ENCODE assay signal across 8 cellular contexts in the genomic region with DNA sequence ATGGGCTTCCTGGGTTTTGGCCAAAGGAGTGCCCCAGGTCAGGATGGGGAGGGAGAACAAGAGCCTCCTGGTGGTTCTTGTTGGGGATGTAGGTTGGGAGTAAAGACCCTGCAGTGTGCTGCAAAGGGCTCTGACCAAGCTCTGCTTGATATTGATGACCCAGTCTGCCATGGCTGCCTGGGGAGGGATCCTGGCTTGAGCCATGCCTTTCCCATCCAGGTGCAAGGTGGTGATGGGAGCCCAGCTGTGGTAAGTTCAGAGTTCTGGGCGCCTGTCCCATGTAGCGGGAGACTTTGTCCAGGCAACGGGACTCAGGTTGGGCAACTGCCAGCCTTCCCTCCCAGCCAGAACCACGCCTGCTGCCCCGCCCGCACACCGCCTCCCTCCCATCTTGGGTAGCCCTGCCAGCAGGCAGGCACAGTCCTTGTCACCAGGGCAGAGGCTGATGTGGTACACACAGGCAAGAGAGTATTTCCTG. TPM values are rescaled to one million over a fixed set of nuclear protein-coding genes. Genes with fewer than 3 reads are reported as not detected.
A peak's percentile ranks its signal among the peaks of the same experiment; 100 is the strongest.
DNase-seq lines count a peak whose midpoint lies in the region; FAIRE-seq and TF ChIP-seq lines count a peak whose summit lies in the region.

No MANE protein-coding gene starts in this region.

- POLR2A ChIA-PET in endothelial cell of umbilical vein (lab: Charles Lee) = no interaction called here

- no TSS peak for BruUV-seq in endothelial cell of umbilical vein (replicated peaks; lab: Mats Ljungman, UMichigan)

- no peak for DNase-seq in GM12865 (ENCODE audit: low read depth)
- no peak for DNase-seq in SJSA1 (ENCODE audit: low read depth in 1 of 2, low spot score in 2 of 2)
- DNase-seq in endothelial cell of umbilical vein (ENCODE audit: low read depth, low spot score) = peak; percentile 33
- DNase-seq in NCI-H774 (lab: John Stamatoyannopoulos, UW) = no peak
- DNase-seq in NCI-H2029 treated with DMSO at 0.1 percent for 48 hours (lab: John Stamatoyannopoulos, UW) = no peak
- no peak for DNase-seq in HK-2 (ENCODE audit: unreplicated experiment)
- no peak for DNase-seq in activated CD8-positive, alpha-beta memory T cell treated with anti-CD3 and anti-CD28 coated beads, Interleukin-2, amount 50 U/mL, for 48 hours

- H3K9me3 ChIP-seq in SJSA1 (replicated peaks) (no peaks in the 10 kb centered on the region), endothelial cell of umbilical vein (replicated peaks; ENCODE audit: control insufficient read depth, insufficient read depth, low read length) (no peaks in the 10 kb centered on the region), muscle layer of duodenum (ENCODE audit: control insufficient read depth in 1 of 2, low read length in 2 of 2) (no peaks in the 10 kb centered on the region)

- TF ChIP-seq CTCF in GM12865 (IDR thresholded peaks at IDR 0.05; ENCODE audit: insufficient read depth, low read depth, low read length, missing control alignments) (no peak), endothelial cell of umbilical vein (IDR thresholded peaks at IDR 0.05; ENCODE audit: extremely low read depth in 1 of 2, insufficient read depth in 1 of 2, low read depth in 1 of 2, low read length in 2 of 2) (peak in 1 of 2 donors; percentile 6)

- TF ChIP-seq POLR2A in endothelial cell of umbilical vein (IDR thresholded peaks at IDR 0.05; ENCODE audit: low read depth, low read length) = no peak

- CTCF ChIA-PET in endothelial cell of umbilical vein (lab: Charles Lee) = interaction anchor here (0.9 to 2.4 kb wide), 4 partner anchors 8 to 44 kb away, joined by 4 to 17 read pairs (median 6); no protein-coding TSS in a partner anchor

- no peak overlapping the region for H2AFZ ChIP-seq in endothelial cell of umbilical vein (ENCODE audit: low read depth, low read length)

- dilution Hi-C loops in endothelial cell of umbilical vein (cut with MboI; ENCODE audit: extremely low pct_ligation_motif_present, low sequenced_read_pairs) = no loop called here

- H3K9ac ChIP-seq in endothelial cell of umbilical vein (replicated peaks; ENCODE audit: extremely low read depth, insufficient read depth, low read length) = peak overlapping the region; percentile 64

- H3K4me2 ChIP-seq in endothelial cell of umbilical vein (ENCODE audit: insufficient read depth, low read length) = peak overlapping the region; percentile 93

- FAIRE-seq in endothelial cell of umbilical vein (lab: Jason Lieb, UNC) = peak; percentile 58

- H4K20me1 ChIP-seq in endothelial cell of umbilical vein (replicated peaks; ENCODE audit: control insufficient read depth, extremely low read depth, insufficient read depth, low read length) = no peaks in the 10 kb centered on the region

- H3K9me1 ChIP-seq in endothelial cell of umbilical vein (replicated peaks; ENCODE audit: control insufficient read depth, extremely low read depth, insufficient read depth, low read length) = no peaks in the 10 kb centered on the region

- H3K36me3 ChIP-seq in SJSA1 (peaks cover 56% of the 10 kb centered on the region), endothelial cell of umbilical vein (ENCODE audit: control insufficient read depth in 2 of 2, extremely low read depth in 1 of 2, insufficient read depth in 2 of 2, low read length in 2 of 2) (peaks cover 2 to 10% of the 10 kb centered on the region in 2 experiments), muscle layer of duodenum (ENCODE audit: control insufficient read depth in 1 of 2, insufficient read depth in 2 of 2, low read length in 2 of 2) (peaks cover 0 to 4% of the 10 kb centered on the region in 2 donors)

- intact Hi-C loops in endothelial cell of umbilical vein (cut with micrococcal nuclease) = loop anchor here (1.0 to 5.0 kb wide), 4 partner anchors 8 to 81 kb away; a partner anchor contains a TSS

- H3K4me1 ChIP-seq in SJSA1 (replicated peaks) (peaks cover 43% of the 10 kb centered on the region), endothelial cell of umbilical vein (ENCODE audit: control insufficient read depth, extremely low read depth, insufficient read depth, low read length) (peaks cover 53% of the 10 kb centered on the region), muscle layer of duodenum (ENCODE audit: control insufficient read depth in 1 of 2, insufficient read depth in 2 of 2, low read length in 2 of 2) (peaks cover 32 to 58% of the 10 kb centered on the region in 2 donors)

- H3K27ac ChIP-seq in SJSA1 (peak overlapping the region; percentile 27), endothelial cell of umbilical vein (ENCODE audit: insufficient read depth, low read depth, low read length) (peak overlapping the region; percentile 60), muscle layer of duodenum (ENCODE audit: low read length) (peak overlapping the region; percentile 75)

- H3K4me3 ChIP-seq in GM12865 (ENCODE audit: low read depth, low read length) (peak overlapping the region; percentile 81), SJSA1 (peak overlapping the region; percentile 77), endothelial cell of umbilical vein (replicated peaks in 1 of 3; ENCODE audit: insufficient read depth in 1 of 3, low read depth in 1 of 3, low read length in 3 of 3) (peak overlapping the region; percentile 29 to 88 (median 80)), muscle layer of duodenum (ENCODE audit: low read depth in 1 of 2, low read length in 2 of 2) (peak overlapping the region; percentile 78 to 96)

- no peaks in the 10 kb centered on the region for H3K27me3 ChIP-seq in SJSA1 (replicated peaks)
- H3K27me3 ChIP-seq in endothelial cell of umbilical vein (ENCODE audit: control insufficient read depth in 2 of 2, insufficient read depth in 2 of 2, low read length in 2 of 2) = no peaks in the 10 kb centered on the region
- H3K27me3 ChIP-seq in muscle layer of duodenum (ENCODE audit: low read depth, low read length) = no peaks in the 10 kb centered on the region

- H3K79me2 ChIP-seq in endothelial cell of umbilical vein (ENCODE audit: control insufficient read depth, insufficient read depth, low read length) = peaks cover 71% of the 10 kb centered on the region

TF ChIP-seq in endothelial cell of umbilical vein, 7 proteins besides CTCF, POLR2A, EP300 and RAD21 (continues in another document):
- no peak for TF ChIP-seq GATA2 (IDR thresholded peaks at IDR 0.05; ENCODE audit: insufficient read depth, insufficient read length, low read depth, low read length)

RNA-seq across cellular contexts. Expression of a gene that starts 2.6 kb away (rescaled TPM):
- total RNA-seq in SJSA1 (2014; rRNA removed; shearing (Covaris generic)) = 178 and 214 TPM in 2 replicates
- total RNA-seq in endothelial cell of umbilical vein = 767 and 773 TPM in 2 replicates
- 1,875 and 2,290 TPM in 2 replicates for polyA plus RNA-seq in endothelial cell of umbilical vein
- 1,268 and 1,476 TPM in 2 replicates for polyA plus RNA-seq in endothelial cell of umbilical vein (2011; cell fraction: cytosol; rRNA removed)
- 620 and 630 TPM in 2 replicates for polyA plus RNA-seq in endothelial cell of umbilical vein (2011; cell fraction: nucleus; rRNA removed)
- 588 and 714 TPM in 2 replicates for polyA plus RNA-seq in endothelial cell of umbilical vein (2012)
- polyA minus RNA-seq in endothelial cell of umbilical vein = 1,411 and 1,486 TPM in 2 replicates
- polyA minus RNA-seq in endothelial cell of umbilical vein (2011; cell fraction: cytosol; rRNA and poly(A)+ RNA removed) = 67.6 TPM
- polyA minus RNA-seq in endothelial cell of umbilical vein (2011; cell fraction: nucleus; rRNA and poly(A)+ RNA removed) = 157 and 164 TPM in 2 replicates

RNA-seq across cellular contexts. Expression of a gene that starts 30.4 kb away (rescaled TPM):
- 2.6 and 6.5 TPM in 2 replicates for total RNA-seq in SJSA1 (2014; rRNA removed; shearing (Covaris generic))
- 0.97 and 1.5 TPM in 2 replicates for total RNA-seq in endothelial cell of umbilical vein
- 1.2 and 1.4 TPM in 2 replicates for polyA plus RNA-seq in endothelial cell of umbilical vein
- 0.35 and 0.69 TPM in 2 replicates for polyA plus RNA-seq in endothelial cell of umbilical vein (2011; cell fraction: cytosol; rRNA removed)
- polyA plus RNA-seq in endothelial cell of umbilical vein (2011; cell fraction: nucleus; rRNA removed) = 8.0 and 8.3 TPM in 2 replicates
- 0.68 and 0.94 TPM in 2 replicates for polyA plus RNA-seq in endothelial cell of umbilical vein (2012)
- polyA minus RNA-seq in endothelial cell of umbilical vein = 0.66 and 1.4 TPM in 2 replicates
- 58.9 TPM for polyA minus RNA-seq in endothelial cell of umbilical vein (2011; cell fraction: cytosol; rRNA and poly(A)+ RNA removed)
- 2.1 and 3.9 TPM in 2 replicates for polyA minus RNA-seq in endothelial cell of umbilical vein (2011; cell fraction: nucleus; rRNA and poly(A)+ RNA removed)

RNA-seq across cellular contexts. Expression of a gene that starts 33.5 kb away (rescaled TPM):
- not detected in 2 replicates for total RNA-seq in SJSA1 (2014; rRNA removed; shearing (Covaris generic))
- total RNA-seq in endothelial cell of umbilical vein = 0.60 and 0.65 TPM in 2 replicates
- polyA plus RNA-seq in endothelial cell of umbilical vein = 0.94 and 1.1 TPM in 2 replicates
- 0.21 and 0.23 TPM in 2 replicates for polyA plus RNA-seq in endothelial cell of umbilical vein (2011; cell fraction: cytosol; rRNA removed)
- polyA plus RNA-seq in endothelial cell of umbilical vein (2011; cell fraction: nucleus; rRNA removed) = 1.0 and 1.2 TPM in 2 replicates
- 0.24 TPM in 1 of 2 replicates, not detected in the other for polyA plus RNA-seq in endothelial cell of umbilical vein (2012)
- polyA minus RNA-seq in endothelial cell of umbilical vein = not detected in 2 replicates
- not detected for polyA minus RNA-seq in endothelial cell of umbilical vein (2011; cell fraction: cytosol; rRNA and poly(A)+ RNA removed)
- polyA minus RNA-seq in endothelial cell of umbilical vein (2011; cell fraction: nucleus; rRNA and poly(A)+ RNA removed) = 0.72 and 0.77 TPM in 2 replicates

RNA-seq across cellular contexts. Expression of a gene that starts 40.3 kb away (rescaled TPM):
- not detected in 2 replicates for total RNA-seq in SJSA1 (2014; rRNA removed; shearing (Covaris generic))
- not detected in 2 replicates for total RNA-seq in endothelial cell of umbilical vein
- polyA plus RNA-seq in endothelial cell of umbilical vein = not detected in 2 replicates
- not detected in 2 replicates for polyA plus RNA-seq in endothelial cell of umbilical vein (2011; cell fraction: cytosol; rRNA removed)
- polyA plus RNA-seq in endothelial cell of umbilical vein (2011; cell fraction: nucleus; rRNA removed) = not detected in 2 replicates
- not detected in 2 replicates for polyA plus RNA-seq in endothelial cell of umbilical vein (2012)
- not detected in 2 replicates for polyA minus RNA-seq in endothelial cell of umbilical vein
- not detected for polyA minus RNA-seq in endothelial cell of umbilical vein (2011; cell fraction: cytosol; rRNA and poly(A)+ RNA removed)
- polyA minus RNA-seq in endothelial cell of umbilical vein (2011; cell fraction: nucleus; rRNA and poly(A)+ RNA removed) = not detected in 2 replicates

RNA-seq across cellular contexts. Expression of a gene that starts 47.2 kb away (rescaled TPM):
- total RNA-seq in SJSA1 (2014; rRNA removed; shearing (Covaris generic)) = not detected in 2 replicates
- total RNA-seq in endothelial cell of umbilical vein = 0.77 and 0.78 TPM in 2 replicates
- 0.05 TPM in 1 of 2 replicates, not detected in the other for polyA plus RNA-seq in endothelial cell of umbilical vein
- 0.03 TPM in 1 of 2 replicates, not detected in the other for polyA plus RNA-seq in endothelial cell of umbilical vein (2011; cell fraction: cytosol; rRNA removed)
- 0.40 and 0.55 TPM in 2 replicates for polyA plus RNA-seq in endothelial cell of umbilical vein (2011; cell fraction: nucleus; rRNA removed)
- polyA plus RNA-seq in endothelial cell of umbilical vein (2012) = 0.16 TPM in 1 of 2 replicates, not detected in the other
- polyA minus RNA-seq in endothelial cell of umbilical vein = not detected in 2 replicates
- polyA minus RNA-seq in endothelial cell of umbilical vein (2011; cell fraction: cytosol; rRNA and poly(A)+ RNA removed) = not detected
- 0.14 and 0.34 TPM in 2 replicates for polyA minus RNA-seq in endothelial cell of umbilical vein (2011; cell fraction: nucleus; rRNA and poly(A)+ RNA removed)
